Comparison of ENCODE assay signal across 25 cellular contexts in genomic region chr3:10517616-10518015, GRCh38. TPM values are rescaled to one million over a fixed set of nuclear protein-coding genes. Genes with fewer than 3 reads are reported as not detected.
DNase-seq lines count a peak whose midpoint lies in the region; ATAC-seq and TF ChIP-seq lines count a peak whose summit lies in the region.
"Had no signal": no experiment of that assay in that cellular context is flagged by ENCODE, and none has a peak within 500 bp of the region (broad histone marks: within the 10 kb centered on the region; RNA-seq: fewer than 3 reads in every experiment).

No MANE protein-coding gene starts in this region.

- intact Hi-C loops in cardiac septum (cut with DNase I) (no loop called here), left cardiac atrium (cut with DNase I) (no loop called here)

- TF ChIP-seq CTCF in coronary artery (IDR thresholded peaks at IDR 0.05) (no peak), osteocyte (IDR thresholded peaks at IDR 0.05) (no peak)

- H3K4me3 ChIP-seq in coronary artery, result no peak overlapping the region
- H3K4me3 ChIP-seq: BLaER1 treated with 17β-estradiol and CSF1 and Interleukin-3, amounts not matched to agents 10 nM and 100 nM; SJCRH30; smooth muscle cell; transverse colon had no signal

- peaks cover 5% of the 10 kb centered on the region for H3K4me1 Mint-ChIP-seq in osteocyte (ENCODE audit: unreplicated experiment)

- ATAC-seq in left cardiac atrium (no peak), HG02885 (IDR thresholded peaks at IDR 0.05; ENCODE audit: poor library complexity, unreplicated experiment) (no peak)
- ATAC-seq: effector memory CD8-positive, alpha-beta T cell; Panc1; WTC11 had no signal

- H3K9me3 Mint-ChIP-seq in osteocyte (ENCODE audit: unreplicated experiment), result no peaks in the 10 kb centered on the region
- H3K9me3 Mint-ChIP-seq: effector memory CD8-positive, alpha-beta T cell; IgD-negative memory B cell; WTC11 had no signal

- no peak overlapping the region for H3K27ac Mint-ChIP-seq in osteocyte (ENCODE audit: unreplicated experiment)
- H3K27ac Mint-ChIP-seq: effector memory CD8-positive, alpha-beta T cell; IgD-negative memory B cell; WTC11 had no signal

- peaks cover 22% of the 10 kb centered on the region for H3K27me3 Mint-ChIP-seq in osteocyte (ENCODE audit: unreplicated experiment)

- peak; percentile 41 for DNase-seq in cardiac septum (ENCODE audit: low spot score)
- no peak for DNase-seq in left cardiac atrium
- peak; percentile 43 for DNase-seq in coronary artery (ENCODE audit: low spot score)
- DNase-seq in osteocyte (ENCODE audit: extremely low spot score, unreplicated experiment), result peak; percentile 74
- no peak for DNase-seq in central memory CD4-positive, alpha-beta T cell
- no peak for DNase-seq in anterior cingulate cortex (lab: John Stamatoyannopoulos, UW)
- DNase-seq: activated CD4-positive, alpha-beta T cell treated with anti-CD3 and anti-CD28 coated beads, Interleukin-2, amount 50 U/mL, for 48 hours; activated gamma-delta T cell; effector memory CD8-positive, alpha-beta T cell; foreskin fibroblast; GDM1; HCEC 1CT; mesenchymal stem cell; NCI-H1092; NCI-H1694 treated with DMSO at 0.1 percent for 48 hours; NK-92 treated with Interleukin-12 subunit alpha and Interleukin-12 subunit beta, amount 100 ng/mL, for 24 hours; nucleus accumbens; SJCRH30; transverse colon had no signal

- no peak overlapping the region for H3K27ac ChIP-seq in coronary artery
- H3K27ac ChIP-seq: BLaER1 treated with 17β-estradiol and CSF1 and Interleukin-3, amounts not matched to agents 10 nM and 100 nM; SJCRH30; transverse colon had no signal

- no peak overlapping the region for H3K4me3 Mint-ChIP-seq in osteocyte (ENCODE audit: unreplicated experiment)
- H3K4me3 Mint-ChIP-seq: effector memory CD8-positive, alpha-beta T cell; WTC11 had no signal

- no peaks in the 10 kb centered on the region for H3K36me3 Mint-ChIP-seq in osteocyte (ENCODE audit: unreplicated experiment)
- H3K36me3 Mint-ChIP-seq: IgD-negative memory B cell, WTC11 had no signal

RNA-seq across cellular contexts. Expression of gene ATP2B2, which starts 12.2 kb away (rescaled TPM):
- total RNA-seq in cardiac septum (0.13 TPM), left cardiac atrium (under 1 TPM in 1 of 2 donors, not detected in 1; 0.31 TPM), osteocyte (0.13 TPM in 1 of 2 replicates, not detected in the other)
- total RNA-seq: SJCRH30, smooth muscle cell, transverse colon had no signal

Comparison
In these comparisons a context has a peak if more than half of its experiments do, and no peak if none do; other contexts are left out.
1. DNase-seq: peak in cardiac septum (single experiment), coronary artery (single experiment) and osteocyte (single experiment); none in left cardiac atrium (single experiment), central memory CD4-positive, alpha-beta T cell (single experiment) and anterior cingulate cortex (0 of 58).